Comparison of ENCODE assay signal across 28 cellular contexts in genomic region chr20:48547682-48548081, GRCh38.
"Had no signal": no experiment of that assay in that cellular context is flagged by ENCODE, and none has a peak within 500 bp of the region (broad histone marks: within the 10 kb centered on the region; RNA-seq: fewer than 3 reads in every experiment).

No MANE protein-coding gene starts in this region.

- H3K27ac Mint-ChIP-seq: naive thymus-derived CD8-positive, alpha-beta T cell; nephron progenitor cell; progenitor cell of endocrine pancreas; stimulated activated effector memory CD8-positive, alpha-beta T cell treated with anti-CD3 and anti-CD28 coated beads, Interleukin-12 subunit alpha, Interleukin-12 subunit beta, amount 100 ng/mL, for 72 hours; stimulated activated naive B cell treated with anti-CD40 and anti-IgM and Interleukin-4, amounts not matched to agents 10 μg/mL and 1 μg/mL and 100 μg/mL, for 72 hours; stimulated activated naive CD8-positive, alpha-beta T cell treated with anti-CD3 and anti-CD28 coated beads, Interleukin-15, Interleukin-2, amounts not matched to agents 100 ng/mL and 50 ng/mL, for 24 hours had no signal

- ATAC-seq: naive thymus-derived CD8-positive, alpha-beta T cell; psoas muscle; right cardiac atrium; right lobe of liver; stimulated activated effector memory CD8-positive, alpha-beta T cell treated with anti-CD3 and anti-CD28 coated beads, Interleukin-12 subunit alpha, Interleukin-12 subunit beta, amount 100 ng/mL, for 72 hours; stimulated activated naive B cell treated with anti-CD40 and anti-IgM and Interleukin-4, amounts not matched to agents 10 μg/mL and 1 μg/mL and 100 μg/mL, for 72 hours had no signal

- H3K27me3 ChIP-seq: ovary, right lobe of liver, thyroid gland, upper lobe of left lung, uterus had no signal

- H3K36me3 ChIP-seq: ovary, right lobe of liver, sigmoid colon, stomach, thoracic aorta, thyroid gland, tibial nerve, upper lobe of left lung, uterus had no signal

- H3K4me3 ChIP-seq: ovary, psoas muscle, right lobe of liver, sigmoid colon, stomach, thoracic aorta, thyroid gland, tibial nerve, upper lobe of left lung, uterus had no signal

- DNase-seq: naive B cell; naive thymus-derived CD8-positive, alpha-beta T cell; nephron progenitor cell; occipital lobe; ovary; psoas muscle; right cardiac atrium; right lobe of liver; sigmoid colon; small intestine; stimulated activated CD4-positive, alpha-beta T cell treated with anti-CD3 and anti-CD28 coated beads, Interleukin-15, amount 100 ng/mL, for 24 hours; stimulated activated CD4-positive, alpha-beta T cell treated with anti-CD3 and anti-CD28 coated beads, Interleukin-2, amount 100 ng/mL, for 24 hours; stimulated activated CD4-positive, alpha-beta T cell treated with anti-CD3 and anti-CD28 coated beads, Interleukin-2, amount 100 ng/mL, for 48 hours; stimulated activated CD4-positive, alpha-beta T cell treated with anti-CD3 and anti-CD28 coated beads, Interleukin-4, amount 100 ng/mL, for 24 hours; stimulated activated naive B cell treated with anti-CD40 and anti-IgM and Interleukin-4, amounts not matched to agents 10 μg/mL and 1 μg/mL and 100 μg/mL, for 72 hours; stimulated activated naive CD4-positive, alpha-beta T cell treated with Interleukin-2 at 50 U/mL for 16 hours; stomach; thyroid gland; trophoblast cell; upper lobe of left lung; uterus had no signal

- FAIRE-seq: small intestine had no signal

- H3K9me3 ChIP-seq: ovary, psoas muscle, right lobe of liver, sigmoid colon, thoracic aorta, thyroid gland, tibial nerve, upper lobe of left lung, uterus had no signal

- H3K9me3 Mint-ChIP-seq: neural crest cell; stimulated activated effector memory CD8-positive, alpha-beta T cell treated with anti-CD3 and anti-CD28 coated beads, Interleukin-12 subunit alpha, Interleukin-12 subunit beta, amount 100 ng/mL, for 72 hours; stimulated activated naive B cell treated with anti-CD40 and anti-IgM and Interleukin-4, amounts not matched to agents 10 μg/mL and 1 μg/mL and 100 μg/mL, for 72 hours; stimulated activated naive CD8-positive, alpha-beta T cell treated with anti-CD3 and anti-CD28 coated beads, Interleukin-15, Interleukin-2, amounts not matched to agents 100 ng/mL and 50 ng/mL, for 24 hours had no signal

- H3K36me3 Mint-ChIP-seq: stimulated activated effector memory CD8-positive, alpha-beta T cell treated with anti-CD3 and anti-CD28 coated beads, Interleukin-12 subunit alpha, Interleukin-12 subunit beta, amount 100 ng/mL, for 72 hours had no signal

- H3K4me1 Mint-ChIP-seq: naive thymus-derived CD8-positive, alpha-beta T cell; stimulated activated effector memory CD8-positive, alpha-beta T cell treated with anti-CD3 and anti-CD28 coated beads, Interleukin-12 subunit alpha, Interleukin-12 subunit beta, amount 100 ng/mL, for 72 hours had no signal

- H3K4me1 ChIP-seq: parathyroid adenoma, psoas muscle, right lobe of liver, sigmoid colon, stomach, thyroid gland, tibial nerve, upper lobe of left lung, uterus had no signal

- H3K4me3 Mint-ChIP-seq: naive thymus-derived CD8-positive, alpha-beta T cell; nephron progenitor cell; neural crest cell; stimulated activated effector memory CD8-positive, alpha-beta T cell treated with anti-CD3 and anti-CD28 coated beads, Interleukin-12 subunit alpha, Interleukin-12 subunit beta, amount 100 ng/mL, for 72 hours; stimulated activated naive B cell treated with anti-CD40 and anti-IgM and Interleukin-4, amounts not matched to agents 10 μg/mL and 1 μg/mL and 100 μg/mL, for 72 hours; stimulated activated naive CD8-positive, alpha-beta T cell treated with anti-CD3 and anti-CD28 coated beads, Interleukin-15, Interleukin-2, amounts not matched to agents 100 ng/mL and 50 ng/mL, for 24 hours had no signal
